In the genomic region with DNA sequence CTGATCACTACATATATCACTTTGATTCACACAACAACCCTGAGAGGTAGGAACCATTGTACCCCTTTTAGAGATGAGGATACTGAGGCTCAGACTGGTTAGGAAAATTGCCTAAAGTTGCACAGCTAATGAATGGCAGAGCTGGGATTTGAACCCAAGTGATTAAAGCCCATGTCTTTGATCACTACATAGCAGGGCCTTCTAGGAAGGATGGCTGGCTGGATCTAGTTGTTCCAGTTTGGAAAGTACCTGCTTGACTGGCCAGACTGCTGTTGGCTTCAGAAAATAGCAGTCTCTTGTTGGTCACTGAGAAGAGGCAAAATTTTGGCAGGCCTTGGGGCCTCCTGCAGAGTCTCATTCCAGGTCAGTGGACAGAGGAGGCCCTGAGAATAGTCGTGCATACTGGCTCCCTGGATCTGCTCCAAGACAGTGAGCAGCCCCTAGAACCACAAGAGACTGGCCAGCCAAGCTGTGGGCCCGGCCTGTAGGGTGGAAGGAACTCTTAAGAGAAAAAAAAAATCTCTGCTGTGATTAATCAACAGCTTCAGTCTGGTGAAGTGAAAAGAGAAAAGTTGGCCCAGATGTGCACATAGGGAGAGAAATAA, we compare ENCODE assay signal across 9 cellular contexts. TPM values are rescaled to one million over a fixed set of nuclear protein-coding genes. Genes with fewer than 3 reads are reported as not detected.
DNase-seq lines count a peak whose midpoint lies in the region; ATAC-seq and TF ChIP-seq lines count a peak whose summit lies in the region.
"Had no signal": no experiment of that assay in that cellular context is flagged by ENCODE, and none has a peak within 500 bp of the region (broad histone marks: within the 10 kb centered on the region; RNA-seq: fewer than 3 reads in every experiment).

No MANE protein-coding gene starts in this region.

- intact Hi-C loops in CD4-positive, alpha-beta T cell (cut with DNase I, micrococcal nuclease): no loop called here

- H3K27ac ChIP-seq in CD4-positive, alpha-beta T cell (ENCODE audit: low read depth, low read length): no peak overlapping the region

- no peaks in the 10 kb centered on the region for H3K27me3 ChIP-seq in CD4-positive, alpha-beta T cell (ENCODE audit: control insufficient read depth, insufficient read depth, low read length)

- ATAC-seq in CD4-positive, alpha-beta T cell (ENCODE audit: poor library complexity): no peak
- peak; percentile 25 for ATAC-seq in omental fat pad (ENCODE audit: low FRiP score)

- no peaks in the 10 kb centered on the region for H3K27me3 Mint-ChIP-seq in CD4-positive, alpha-beta T cell

- no peak for TF ChIP-seq CTCF in CD4-positive, alpha-beta T cell (IDR thresholded peaks at IDR 0.05)
- TF ChIP-seq CTCF in foreskin fibroblast (IDR thresholded peaks at IDR 0.05; ENCODE audit: low read depth, low read length) (no peak), omental fat pad (IDR thresholded peaks at IDR 0.05) (no peak)

- DNase-seq in CD4-positive, alpha-beta T cell: no peak
- DNase-seq in RPMI7951 (ENCODE audit: low read depth): peak; percentile 99
- DNase-seq in foreskin fibroblast: peak; percentile 50 to 57
- DNase-seq in omental fat pad (ENCODE audit: low spot score): no peak
- DNase-seq in NCI-H1092 (lab: John Stamatoyannopoulos, UW): no peak
- DNase-seq in DMS53 treated with DMSO at 0.1 percent for 48 hours (lab: John Stamatoyannopoulos, UW; ENCODE audit: unreplicated experiment): no peak
- DNase-seq in activated gamma-delta T cell treated with Interleukin-2 at 50 U/mL for 16 hours: no peak
- no peak for DNase-seq in activated T-cell treated with anti-CD3 and anti-CD28 coated beads, Interleukin-2, amount 50 U/mL, for 1 hour
- DNase-seq: stimulated activated CD4-positive, alpha-beta T cell treated with anti-CD3 and anti-CD28 coated beads, Interleukin-4, amount 100 ng/mL, for 24 hours had no signal

- no peaks in the 10 kb centered on the region for H3K9me3 ChIP-seq in CD4-positive, alpha-beta T cell (ENCODE audit: control insufficient read depth, low read length)

- peak overlapping the region; percentile 67 for H3K27ac Mint-ChIP-seq in CD4-positive, alpha-beta T cell

- no peak overlapping the region for H3K4me3 Mint-ChIP-seq in CD4-positive, alpha-beta T cell

- peaks cover 69% of the 10 kb centered on the region for H3K36me3 Mint-ChIP-seq in CD4-positive, alpha-beta T cell (ENCODE audit: low read depth)

- POLR2A ChIA-PET in CD4-positive, alpha-beta T cell (lab: Charles Lee): interaction anchor here (1.0 to 1.2 kb wide), 2 partner anchors 8 to 11 kb away, joined by 3 to 4 read pairs; no protein-coding TSS in a partner anchor

- CTCF ChIA-PET in CD4-positive, alpha-beta T cell (lab: Charles Lee): interaction anchor here (0.5 kb wide), 1 partner anchor 18 kb away, joined by 3 read pairs; no protein-coding TSS in a partner anchor

- H3K9me3 Mint-ChIP-seq in CD4-positive, alpha-beta T cell: no peaks in the 10 kb centered on the region

- H3K4me3 ChIP-seq in foreskin fibroblast (ENCODE audit: low read depth in 1 of 2, low read length in 2 of 2): no peak overlapping the region

- peaks cover 79% of the 10 kb centered on the region for H3K4me1 Mint-ChIP-seq in CD4-positive, alpha-beta T cell (ENCODE audit: low read depth)

RNA-seq across cellular contexts. Expression of a gene that starts 17.5 kb away (rescaled TPM):
- 10 to 100 TPM; 34.1 to 37.0 TPM for total RNA-seq in CD4-positive, alpha-beta T cell
- 9.0 and 11.1 TPM in 2 replicates for total RNA-seq in RPMI7951 (2014; rRNA removed; shearing (Covaris generic))
- total RNA-seq in omental fat pad: 10 to 100 TPM in 3 of 4 donors, 1 to 10 TPM in 1; 6.4 to 37.6 (median 14.3) TPM

Comparison
In these comparisons a context has a peak if more than half of its experiments do, and no peak if none do; other contexts are left out.
1. DNase-seq: peak in RPMI7951 (single experiment) and foreskin fibroblast (2 of 2); none in CD4-positive, alpha-beta T cell (0 of 10), omental fat pad (single experiment), NCI-H1092 (single experiment), DMS53 treated with DMSO at 0.1 percent for 48 hours (single experiment), activated gamma-delta T cell treated with Interleukin-2 at 50 U/mL for 16 hours (single experiment) and activated T-cell treated with anti-CD3 and anti-CD28 coated beads, Interleukin-2, amount 50 U/mL, for 1 hour (single experiment).